ENCODE assay signal across 19 cellular contexts in the genomic region with DNA sequence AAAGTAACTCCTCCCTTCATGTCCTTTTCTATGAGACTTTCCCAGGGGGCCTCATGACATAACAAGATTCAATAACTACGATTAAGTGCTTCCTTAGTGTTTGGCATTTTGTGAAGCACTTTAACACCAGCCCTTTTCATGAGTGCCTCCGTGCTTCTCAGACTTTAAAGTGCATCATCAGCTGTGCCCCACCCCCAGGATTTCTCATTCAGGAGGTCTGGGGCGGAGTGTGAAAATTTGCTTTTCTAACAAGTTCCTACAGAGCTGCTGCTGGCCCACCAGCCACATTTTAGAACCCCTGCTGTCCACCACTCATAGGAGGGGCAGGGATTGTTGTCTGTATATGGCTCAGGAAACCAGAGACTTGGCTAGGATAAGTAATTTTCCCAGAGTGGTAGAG.
"Had no signal": no experiment of that assay in that cellular context is flagged by ENCODE, and none has a peak within 500 bp of the region (broad histone marks: within the 10 kb centered on the region; RNA-seq: fewer than 3 reads in every experiment).

No MANE protein-coding gene starts in this region.

- H3K4me1 Mint-ChIP-seq: natural killer cell; neural crest cell; stimulated activated naive B cell treated with anti-CD40 and anti-IgM and Interleukin-4, amounts not matched to agents 10 μg/mL and 1 μg/mL and 100 μg/mL, for 72 hours; stimulated activated naive CD8-positive, alpha-beta T cell treated with anti-CD3 and anti-CD28 coated beads, Interleukin-15, amount 100 ng/mL, for 72 hours had no signal

- H3K36me3 Mint-ChIP-seq: natural killer cell; stimulated activated naive B cell treated with anti-CD40 and anti-IgM and Interleukin-4, amounts not matched to agents 10 μg/mL and 1 μg/mL and 100 μg/mL, for 72 hours had no signal

- ATAC-seq: foreskin keratinocyte; left colon; natural killer cell; stimulated activated naive B cell treated with anti-CD40 and anti-IgM and Interleukin-4, amounts not matched to agents 10 μg/mL and 1 μg/mL and 100 μg/mL, for 72 hours; stimulated activated naive CD8-positive, alpha-beta T cell treated with anti-CD3 and anti-CD28 coated beads, Interleukin-15, amount 100 ng/mL, for 72 hours had no signal

- H3K27ac ChIP-seq: colonic mucosa, foreskin keratinocyte, hepatocyte, ovary, right atrium auricular region, sigmoid colon, skin epidermis, testis, tibial nerve had no signal

- H3K27ac Mint-ChIP-seq: natural killer cell; stimulated activated naive B cell treated with anti-CD40 and anti-IgM and Interleukin-4, amounts not matched to agents 10 μg/mL and 1 μg/mL and 100 μg/mL, for 72 hours; stimulated activated naive CD8-positive, alpha-beta T cell treated with anti-CD3 and anti-CD28 coated beads, Interleukin-15, amount 100 ng/mL, for 72 hours had no signal

- H3K4me3 ChIP-seq: colonic mucosa, hepatocyte, ovary, right atrium auricular region, sigmoid colon, skin epidermis, testis, tibial nerve had no signal

- H3K9me3 ChIP-seq: colonic mucosa, ovary, right atrium auricular region, sigmoid colon, testis, tibial nerve had no signal

- DNase-seq: colonic mucosa; dermis blood vessel endothelial cell; erythroblast; foreskin keratinocyte; left colon; mammary epithelial cell; natural killer cell; ovary; sigmoid colon; stimulated activated CD4-positive, alpha-beta T cell treated with anti-CD3 and anti-CD28 coated beads, Interleukin-2, amount 100 ng/mL, for 24 hours; stimulated activated CD4-positive, alpha-beta T cell treated with anti-CD3 and anti-CD28 coated beads, Interleukin-4, amount 100 ng/mL, for 4 hours; stimulated activated naive B cell treated with anti-CD40 and anti-IgM and Interleukin-4, amounts not matched to agents 10 μg/mL and 1 μg/mL and 100 μg/mL, for 72 hours; stimulated activated naive CD8-positive, alpha-beta T cell treated with anti-CD3 and anti-CD28 coated beads, Interleukin-15, amount 100 ng/mL, for 72 hours; testis had no signal

- H3K27me3 ChIP-seq: colonic mucosa, foreskin keratinocyte, ovary, right atrium auricular region, sigmoid colon, testis, tibial nerve had no signal

- H3K4me1 ChIP-seq: colonic mucosa, foreskin keratinocyte, right atrium auricular region, sigmoid colon, testis, tibial nerve had no signal

- H3K36me3 ChIP-seq: colonic mucosa, ovary, right atrium auricular region, sigmoid colon, tibial nerve had no signal

- H3K9me3 Mint-ChIP-seq: natural killer cell, neural crest cell had no signal

- H3K4me3 Mint-ChIP-seq: natural killer cell; neural crest cell; stimulated activated naive B cell treated with anti-CD40 and anti-IgM and Interleukin-4, amounts not matched to agents 10 μg/mL and 1 μg/mL and 100 μg/mL, for 72 hours; stimulated activated naive CD8-positive, alpha-beta T cell treated with anti-CD3 and anti-CD28 coated beads, Interleukin-15, amount 100 ng/mL, for 72 hours had no signal

- H3K27me3 Mint-ChIP-seq: stimulated activated naive B cell treated with anti-CD40 and anti-IgM and Interleukin-4, amounts not matched to agents 10 μg/mL and 1 μg/mL and 100 μg/mL, for 72 hours; stimulated activated naive CD8-positive, alpha-beta T cell treated with anti-CD3 and anti-CD28 coated beads, Interleukin-15, amount 100 ng/mL, for 72 hours had no signal
